ENCODE assay signal across 8 cellular contexts in genomic region chr1:248825909-248826760, GRCh38. TPM values are rescaled to one million over a fixed set of nuclear protein-coding genes. Genes with fewer than 3 reads are reported as not detected.
DNase-seq lines count a peak whose midpoint lies in the region; ATAC-seq and TF ChIP-seq lines count a peak whose summit lies in the region.

TSS of gene SH3BP5L (minus strand) at chr1:248825915. CDS start at chr1:248824935, 980 bp downstream.

- peaks cover 11% of the 10 kb centered on the region for H3K36me3 ChIP-seq in ES-I3 (ENCODE audit: insufficient read depth, low read length)
- H3K36me3 ChIP-seq in H7 (replicated peaks; ENCODE audit: control insufficient read depth, insufficient read depth, low read length) = peaks cover 12% of the 10 kb centered on the region
- no peaks in the 10 kb centered on the region for H3K36me3 ChIP-seq in Loucy (ENCODE audit: insufficient read depth, low read length)

- H3K27me3 ChIP-seq in H7 (ENCODE audit: control insufficient read depth, insufficient read depth, low read length) (peaks cover 1% of the 10 kb centered on the region; the same call in 1 of the 2 replicates), Loucy (ENCODE audit: insufficient read depth, low read length, poor library complexity, severe bottlenecking) (no peaks in the 10 kb centered on the region)

- peaks cover 5% of the 10 kb centered on the region; the same call in 1 of the 2 replicates for H3K4me1 ChIP-seq in ES-I3 (ENCODE audit: insufficient read depth, low read length)
- H3K4me1 ChIP-seq in Loucy (ENCODE audit: insufficient read depth, low read length, poor library complexity, severe bottlenecking) = peaks cover 46% of the 10 kb centered on the region

- H3K4me3 ChIP-seq in H7 (ENCODE audit: insufficient read depth, low read depth, low read length) = peak within 1 kb of the TSS; percentile 97
- peak within 1 kb of the TSS; percentile 95 for H3K4me3 ChIP-seq in Loucy (ENCODE audit: low read length, poor library complexity, severe bottlenecking)
- H3K4me3 ChIP-seq in fibroblast of pulmonary artery (replicated peaks; ENCODE audit: low read depth, low read length) = peak within 1 kb of the TSS; percentile 99

- H3K9me2 ChIP-seq in Loucy (replicated peaks; ENCODE audit: low read depth, low read length) = no peaks in the 10 kb centered on the region

- H3K4me2 ChIP-seq in Loucy (ENCODE audit: low read depth, low read length, poor library complexity, severe bottlenecking) = peak within 1 kb of the TSS; percentile 94

- TF ChIP-seq POLR2A in Raji (IDR thresholded peaks at IDR 0.05; ENCODE audit: insufficient read depth, low read depth, low read length) = peak; percentile 77

- ATAC-seq in stimulated activated naive CD8-positive, alpha-beta T cell treated with anti-CD3 and anti-CD28 coated beads, Interleukin-15, amount 100 ng/mL, for 72 hours = peak; percentile 94

- peaks cover 17% of the 10 kb centered on the region for H3K27me3 Mint-ChIP-seq in nephron progenitor cell (ENCODE audit: low read depth, poor library complexity)
- no peaks in the 10 kb centered on the region for H3K27me3 Mint-ChIP-seq in stimulated activated naive CD8-positive, alpha-beta T cell treated with anti-CD3 and anti-CD28 coated beads, Interleukin-15, amount 100 ng/mL, for 72 hours

- H3K36me3 Mint-ChIP-seq in nephron progenitor cell (ENCODE audit: low read depth) = peaks cover 18% of the 10 kb centered on the region

- peak within 1 kb of the TSS; percentile 100 for H3K27ac Mint-ChIP-seq in nephron progenitor cell
- H3K27ac Mint-ChIP-seq in stimulated activated naive CD8-positive, alpha-beta T cell treated with anti-CD3 and anti-CD28 coated beads, Interleukin-15, amount 100 ng/mL, for 72 hours = peak within 1 kb of the TSS; percentile 99

- peaks cover 49% of the 10 kb centered on the region for H3K4me1 Mint-ChIP-seq in nephron progenitor cell
- peaks cover 56% of the 10 kb centered on the region for H3K4me1 Mint-ChIP-seq in stimulated activated naive CD8-positive, alpha-beta T cell treated with anti-CD3 and anti-CD28 coated beads, Interleukin-15, amount 100 ng/mL, for 72 hours

- no peaks in the 10 kb centered on the region for H3F3A ChIP-seq in Loucy (ENCODE audit: low read depth)

- H3K9me3 Mint-ChIP-seq in nephron progenitor cell = peaks cover 2% of the 10 kb centered on the region
- H3K9me3 Mint-ChIP-seq in stimulated activated naive CD8-positive, alpha-beta T cell treated with anti-CD3 and anti-CD28 coated beads, Interleukin-15, amount 100 ng/mL, for 72 hours = no peaks in the 10 kb centered on the region

- H3K9me3 ChIP-seq in ES-I3 (ENCODE audit: control insufficient read depth, insufficient read depth, low read length) (no peaks in the 10 kb centered on the region), Loucy (ENCODE audit: insufficient read depth, low read depth, low read length) (no peaks in the 10 kb centered on the region)

- TF ChIP-seq CTCF in Loucy (conservative IDR thresholded peaks at IDR 0.05; ENCODE audit: low read length) = peak; percentile 87
- TF ChIP-seq CTCF in fibroblast of pulmonary artery (IDR thresholded peaks at IDR 0.05; ENCODE audit: low read length, missing control alignments) = peak; percentile 65
- peak; percentile 34 for TF ChIP-seq CTCF in nephron progenitor cell (IDR thresholded peaks at IDR 0.05)

- peaks cover 44% of the 10 kb centered on the region for H3K79me2 ChIP-seq in Loucy (ENCODE audit: insufficient read depth, low read length)

- peaks cover 15% of the 10 kb centered on the region for H4K20me1 ChIP-seq in Loucy (ENCODE audit: insufficient read depth, low read length, poor library complexity, severe bottlenecking)

- H3K4me3 Mint-ChIP-seq in nephron progenitor cell = peak within 1 kb of the TSS; percentile 99
- peak within 1 kb of the TSS; percentile 79 to 88 for H3K4me3 Mint-ChIP-seq in stimulated activated naive CD8-positive, alpha-beta T cell treated with anti-CD3 and anti-CD28 coated beads, Interleukin-15, amount 100 ng/mL, for 72 hours

- H3K9ac ChIP-seq in ES-I3 (ENCODE audit: low read depth, low read length) (peak within 1 kb of the TSS; percentile 85), Loucy (ENCODE audit: low read depth, low read length, poor library complexity, severe bottlenecking) (peak within 1 kb of the TSS; percentile 93)

- peak within 1 kb of the TSS; percentile 99 for H2AFZ ChIP-seq in Loucy (ENCODE audit: low read length)

- DNase-seq in H7 (peak; percentile 96), fibroblast of pulmonary artery (ENCODE audit: low read depth) (peak; percentile 98), nephron progenitor cell (peak; percentile 84)
- DNase-seq in activated T-helper 9 cell treated with anti-CD3 and anti-CD28 coated beads, Interleukin-2, amount 50 U/mL, for 16 hours (ENCODE audit: low read depth) = peak; percentile 82
- DNase-seq in stimulated activated naive CD8-positive, alpha-beta T cell treated with anti-CD3 and anti-CD28 coated beads, Interleukin-15, amount 100 ng/mL, for 72 hours = peak; percentile 88 to 92

RNA-seq across cellular contexts. Expression of gene SH3BP5L, which starts in this region (rescaled TPM):
- 38.2 and 40.5 TPM in 2 replicates for total RNA-seq in H7 (2014; rRNA removed; shearing (Covaris generic))

Comparison
In these comparisons a context has a peak if more than half of its experiments do, and no peak if none do; other contexts are left out.
1. Peak in every context shown above with its lines: DNase-seq, ATAC-seq and H3K4me3 ChIP-seq.
2. CTCF ChIP-seq: peak in every context shown above with its lines; median percentile 87 in Loucy; 65 in fibroblast of pulmonary artery; 34 in nephron progenitor cell.